13 cellular contexts compared by ENCODE assay signal in the genomic region with DNA sequence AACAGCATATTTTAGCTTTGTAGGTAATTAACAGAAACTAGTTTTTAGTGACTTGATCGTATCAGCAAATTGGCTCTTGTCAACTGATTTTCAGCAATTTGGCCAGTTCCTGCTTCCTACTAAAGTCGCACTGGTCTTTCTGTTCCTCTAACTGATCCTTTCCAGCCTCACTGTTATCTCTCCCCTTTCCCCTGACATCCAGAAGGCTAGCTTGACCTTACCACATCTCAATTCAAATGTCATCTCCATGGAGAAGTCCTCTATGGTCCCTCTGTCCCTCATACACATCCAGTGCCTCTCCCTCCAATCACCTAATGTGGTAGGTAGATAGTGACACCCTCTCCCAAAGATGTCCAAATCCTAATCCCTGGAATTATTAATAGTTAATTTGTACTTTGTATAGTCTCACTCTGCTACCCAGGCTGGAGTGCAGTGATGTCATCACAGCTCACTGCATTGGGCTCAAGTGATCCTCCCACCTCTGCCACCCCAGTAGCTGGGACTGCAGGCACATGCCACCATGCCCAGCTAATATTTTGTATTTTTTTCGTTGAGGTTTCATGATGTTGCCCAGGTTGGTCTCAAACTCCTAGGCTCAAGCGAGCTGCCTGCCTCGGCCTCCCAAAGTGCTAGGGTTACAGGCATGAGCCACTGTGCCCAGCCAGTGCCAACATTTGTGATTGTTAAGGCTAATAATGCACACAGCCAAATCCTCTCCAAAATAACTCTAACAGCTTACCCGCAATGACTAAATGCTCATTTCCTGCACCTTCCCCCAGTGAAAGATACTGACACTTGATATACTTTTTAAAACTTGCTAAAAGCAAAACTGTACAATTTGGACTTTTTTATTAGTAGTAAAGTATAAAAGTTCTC. TPM values are rescaled to one million over a fixed set of nuclear protein-coding genes. Genes with fewer than 3 reads are reported as not detected.
DNase-seq lines count a peak whose midpoint lies in the region; ATAC-seq and TF ChIP-seq lines count a peak whose summit lies in the region.
"Had no signal": no experiment of that assay in that cellular context is flagged by ENCODE, and none has a peak within 500 bp of the region (broad histone marks: within the 10 kb centered on the region; RNA-seq: fewer than 3 reads in every experiment).

No MANE protein-coding gene starts in this region.

- 68 to 75% methylated on average over 6 of the region's 6 CpGs for WGBS in aorta, 2 donors

- intact Hi-C loops in Caco-2 (cut with micrococcal nuclease; ENCODE audit: unreplicated experiment) = no loop called here
- intact Hi-C loops in aorta (cut with DNase I) = no loop called here

- H3K36me3 Mint-ChIP-seq in T-helper 1 cell treated with Interleukin-12 subunit alpha and Interleukin-12 subunit beta and Interleukin-4 antibody, amounts not matched to agents 30 μg/mL and 1 μg/mL, for 36 hours (ENCODE audit: low read depth) = no peaks in the 10 kb centered on the region
- H3K36me3 Mint-ChIP-seq in Caco-2 (ENCODE audit: insufficient read depth, unreplicated experiment) = no peaks in the 10 kb centered on the region

- peak; percentile 21 for DNase-seq in NOMO-1 treated with DMSO at 0.1 percent for 48 hours (lab: John Stamatoyannopoulos, UW; ENCODE audit: unreplicated experiment)
- DNase-seq in NOMO-1 (lab: John Stamatoyannopoulos, UW; ENCODE audit: unreplicated experiment in 2 of 2) = no peak
- DNase-seq in iris pigment epithelial cell (ENCODE audit: low read depth) = peak; percentile 24
- no peak for DNase-seq in AG20443 (ENCODE audit: low spot score)
- DNase-seq in Caco-2 = no peak
- no peak for DNase-seq in aorta
- DNase-seq: central memory CD4-positive, alpha-beta T cell; DMS153; NCI-H187 treated with DMSO at 0.1 percent for 48 hours had no signal

- H3K27me3 ChIP-seq in Caco-2 (replicated peaks; ENCODE audit: control insufficient read depth, insufficient read depth, low read length) (no peaks in the 10 kb centered on the region), aorta (ENCODE audit: control insufficient read depth in 1 of 2, insufficient read depth in 2 of 2, low read length in 1 of 2) (no peaks in the 10 kb centered on the region)

- peak overlapping the region; percentile 65 for H3K27ac Mint-ChIP-seq in T-helper 1 cell treated with Interleukin-12 subunit alpha and Interleukin-12 subunit beta and Interleukin-4 antibody, amounts not matched to agents 30 μg/mL and 1 μg/mL, for 36 hours
- H3K27ac Mint-ChIP-seq in Caco-2 (ENCODE audit: unreplicated experiment) = no peak overlapping the region

- H3K4me1 ChIP-seq in Caco-2 (peaks cover 16% of the 10 kb centered on the region), aorta (ENCODE audit: control insufficient read depth in 1 of 2, insufficient read depth in 2 of 2, low read length in 2 of 2) (peaks cover 3% of the 10 kb centered on the region in 2 donors)

- H3K4me1 Mint-ChIP-seq in T-helper 1 cell treated with Interleukin-12 subunit alpha and Interleukin-12 subunit beta and Interleukin-4 antibody, amounts not matched to agents 30 μg/mL and 1 μg/mL, for 36 hours (ENCODE audit: low read depth) = peaks cover 40% of the 10 kb centered on the region
- peaks cover 12% of the 10 kb centered on the region for H3K4me1 Mint-ChIP-seq in Caco-2 (ENCODE audit: low read depth, unreplicated experiment)

- H3K27me3 Mint-ChIP-seq in T-helper 1 cell treated with Interleukin-12 subunit alpha and Interleukin-12 subunit beta and Interleukin-4 antibody, amounts not matched to agents 30 μg/mL and 1 μg/mL, for 36 hours (ENCODE audit: low read depth) = no peaks in the 10 kb centered on the region
- no peaks in the 10 kb centered on the region for H3K27me3 Mint-ChIP-seq in Caco-2 (ENCODE audit: insufficient read depth, unreplicated experiment)

- no peak for TF ChIP-seq CTCF in Caco-2 (IDR thresholded peaks at IDR 0.05; ENCODE audit: insufficient read depth in 1 of 2, low read depth in 1 of 2, low read length in 1 of 2, severe bottlenecking in 1 of 2, unreplicated experiment in 1 of 2)

- peak overlapping the region; percentile 43 for H3K4me3 Mint-ChIP-seq in T-helper 1 cell treated with Interleukin-12 subunit alpha and Interleukin-12 subunit beta and Interleukin-4 antibody, amounts not matched to agents 30 μg/mL and 1 μg/mL, for 36 hours
- no peak overlapping the region for H3K4me3 Mint-ChIP-seq in Caco-2 (ENCODE audit: unreplicated experiment)

- H3K9me3 Mint-ChIP-seq in T-helper 1 cell treated with Interleukin-12 subunit alpha and Interleukin-12 subunit beta and Interleukin-4 antibody, amounts not matched to agents 30 μg/mL and 1 μg/mL, for 36 hours = no peaks in the 10 kb centered on the region
- H3K9me3 Mint-ChIP-seq in Caco-2 (ENCODE audit: unreplicated experiment) = no peaks in the 10 kb centered on the region

- POLR2A ChIA-PET in Caco-2 (lab: Charles Lee) = no interaction called here

- H3K27ac ChIP-seq in aorta (ENCODE audit: low read depth in 1 of 2, low read length in 2 of 2) = no peak overlapping the region

- ATAC-seq in GM19351 (IDR thresholded peaks at IDR 0.05; ENCODE audit: unreplicated experiment) (peak; percentile 64), aorta (ENCODE audit: low FRiP score) (no peak)
- ATAC-seq: esophagus mucosa had no signal

- H3K4me3 ChIP-seq in Caco-2 (ENCODE audit: low read depth, low read length) = no peak overlapping the region
- H3K4me3 ChIP-seq in aorta (ENCODE audit: low read length in 2 of 2) = no peak overlapping the region
- H3K4me3 ChIP-seq: thoracic aorta had no signal

- no peaks in the 10 kb centered on the region for H3K36me3 ChIP-seq in Caco-2 (ENCODE audit: control insufficient read depth, insufficient read depth, low read length)
- H3K36me3 ChIP-seq in aorta (ENCODE audit: control insufficient read depth in 1 of 2, insufficient read depth in 2 of 2, low read length in 1 of 2) = no peaks in the 10 kb centered on the region
- H3K36me3 ChIP-seq: thoracic aorta had no signal

- CTCF ChIA-PET in Caco-2 (lab: Charles Lee) = no interaction called here

- no TSS peak for BruUV-seq in Caco-2 (replicated peaks; lab: Mats Ljungman, UMichigan)

- H3K9me3 ChIP-seq in Caco-2 (no peaks in the 10 kb centered on the region), aorta (ENCODE audit: control insufficient read depth, low read length) (no peaks in the 10 kb centered on the region)
- H3K9me3 ChIP-seq: thoracic aorta had no signal

RNA-seq across cellular contexts. Expression of gene PSTPIP2, which starts 16.9 kb away (rescaled TPM):
- 13.3 and 13.7 TPM in 2 replicates for total RNA-seq in Caco-2 (2022)
- 10 to 100 TPM; 10.6 to 12.6 TPM for total RNA-seq in aorta
- 1 to 10 TPM; 2.0 to 2.8 TPM for polyA plus RNA-seq in aorta

RNA-seq across cellular contexts. Expression of gene ATP5F1A, which starts 42.9 kb away (rescaled TPM):
- total RNA-seq in Caco-2 (2022) = 349 and 401 TPM in 2 replicates
- 100 to 1,000 TPM; 189 TPM for total RNA-seq in aorta
- polyA plus RNA-seq in aorta = 100 to 1,000 TPM; 225 to 335 TPM

RNA-seq across cellular contexts. Expression of gene HAUS1, which starts 49.0 kb away (rescaled TPM):
- total RNA-seq in Caco-2 (2022) (28.2 and 29.5 TPM in 2 replicates), aorta (10 to 100 TPM; 15.0 to 17.4 TPM)
- polyA plus RNA-seq in aorta = 10 to 100 TPM; 15.5 to 18.9 TPM

Comparison
In these comparisons a context has a peak if more than half of its experiments do, and no peak if none do; other contexts are left out.
1. DNase-seq: peak in NOMO-1 treated with DMSO at 0.1 percent for 48 hours (single experiment) and iris pigment epithelial cell (single experiment); none in NOMO-1 (0 of 2), AG20443 (single experiment), Caco-2 (0 of 2) and aorta (0 of 2).